Comparison of ENCODE assay signal across 8 cellular contexts in the genomic region with DNA sequence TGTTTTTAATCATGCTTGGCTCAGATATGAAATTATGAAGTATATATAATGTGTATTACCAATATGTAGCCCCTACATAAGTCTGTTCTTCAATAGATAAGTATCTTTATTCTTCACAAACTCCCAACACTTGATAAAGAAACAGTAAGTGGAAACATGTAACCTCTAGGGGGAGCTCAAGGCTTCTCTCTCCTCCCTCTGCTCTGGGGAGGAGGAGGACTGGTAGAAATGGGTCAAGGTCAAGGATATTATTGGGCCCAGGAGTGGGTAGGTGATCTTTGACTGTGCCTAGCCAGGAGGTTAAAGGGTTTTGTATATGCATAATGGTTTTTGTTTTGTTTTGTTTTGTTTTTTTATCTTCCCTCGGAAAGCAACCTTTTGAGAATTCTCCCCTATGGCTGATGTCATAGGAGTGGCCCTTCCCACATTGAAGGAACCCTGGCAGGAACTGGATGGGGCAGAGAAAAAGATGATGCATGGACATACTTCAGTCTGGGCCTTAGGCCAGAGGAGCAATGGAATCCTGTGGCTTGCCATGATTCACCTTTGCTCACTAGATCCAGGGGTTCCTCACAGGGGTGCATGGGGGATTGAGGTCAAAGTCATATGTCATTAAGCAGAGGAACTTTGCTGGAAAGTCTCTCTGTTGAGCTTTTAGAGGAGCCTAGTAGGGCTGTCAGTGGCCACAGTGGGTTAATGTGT.
DNase-seq lines count a peak whose midpoint lies in the region; ATAC-seq and TF ChIP-seq lines count a peak whose summit lies in the region.

No MANE protein-coding gene starts in this region.

- intact Hi-C loops in OCI-LY7 (cut with micrococcal nuclease; ENCODE audit: unreplicated experiment) (loop anchor here (10.0 kb wide), 1 partner anchor 183 kb away; no protein-coding TSS in a partner anchor), mucosa of descending colon (cut with DNase I, micrococcal nuclease) (no loop called here)

- H3K27me3 Mint-ChIP-seq in chondrocyte (ENCODE audit: low read depth), result no peaks in the 10 kb centered on the region

- POLR2A ChIA-PET in OCI-LY7 (lab: Charles Lee), result interaction anchor here (0.9 kb wide), 1 partner anchor 12 kb away, joined by 4 read pairs; no protein-coding TSS in a partner anchor

- H3K27ac Mint-ChIP-seq in chondrocyte (ENCODE audit: unreplicated experiment), result no peak overlapping the region

- BruUV-seq in OCI-LY7 (replicated peaks; lab: Mats Ljungman, UMichigan), result no TSS peak

- no peak for TF ChIP-seq CTCF in HL-60 (IDR thresholded peaks at IDR 0.05; ENCODE audit: insufficient read depth, low read length)
- TF ChIP-seq CTCF in OCI-LY7 (conservative IDR thresholded peaks at IDR 0.05; ENCODE audit: low read length), result peak; percentile 73
- peak; percentile 75 for TF ChIP-seq CTCF in chondrocyte (IDR thresholded peaks at IDR 0.05)
- no peak for TF ChIP-seq CTCF in mucosa of descending colon (IDR thresholded peaks at IDR 0.05)

- H3K79me2 ChIP-seq in OCI-LY7 (ENCODE audit: insufficient read depth, low read depth, low read length), result no peaks in the 10 kb centered on the region

- H3K4me2 ChIP-seq in OCI-LY7 (ENCODE audit: low read length), result no peak overlapping the region

- H3K36me3 Mint-ChIP-seq in chondrocyte (ENCODE audit: low read depth), result no peaks in the 10 kb centered on the region

- H3K4me1 Mint-ChIP-seq in chondrocyte (ENCODE audit: low read depth), result peaks cover 9% of the 10 kb centered on the region

- H3K4me3 Mint-ChIP-seq in chondrocyte (ENCODE audit: unreplicated experiment), result no peak overlapping the region

- H3K4me3 ChIP-seq in HL-60 (replicated peaks; ENCODE audit: insufficient read depth, low read length), result no peak overlapping the region
- H3K4me3 ChIP-seq in OCI-LY7 (ENCODE audit: low read depth, low read length, poor library complexity, severe bottlenecking), result no peak overlapping the region
- no peak overlapping the region for H3K4me3 ChIP-seq in mucosa of descending colon

- ATAC-seq in mucosa of descending colon, result peak; percentile 60
- ATAC-seq in HG03139 (IDR thresholded peaks at IDR 0.05; ENCODE audit: unreplicated experiment), result no peak
- ATAC-seq in GM19351 (IDR thresholded peaks at IDR 0.05; ENCODE audit: unreplicated experiment), result no peak

- no peak overlapping the region for H2AFZ ChIP-seq in OCI-LY7 (ENCODE audit: low read length)

- no peaks in the 10 kb centered on the region for H4K20me1 ChIP-seq in OCI-LY7 (ENCODE audit: insufficient read depth, low read length)

- CTCF ChIA-PET in OCI-LY7 (lab: Charles Lee; ENCODE audit: unreplicated experiment), result no interaction called here

- H3K9me3 ChIP-seq in OCI-LY7 (ENCODE audit: low read length), result no peaks in the 10 kb centered on the region
- no peaks in the 10 kb centered on the region for H3K9me3 ChIP-seq in mucosa of descending colon

- no peak overlapping the region for H3K27ac ChIP-seq in HL-60 (replicated peaks)
- H3K27ac ChIP-seq in OCI-LY7 (ENCODE audit: low read depth, low read length, poor library complexity, severe bottlenecking), result no peak overlapping the region

- no peaks in the 10 kb centered on the region for H3K36me3 ChIP-seq in OCI-LY7 (ENCODE audit: insufficient read depth, low read length)
- H3K36me3 ChIP-seq in mucosa of descending colon (ENCODE audit: low read depth), result no peaks in the 10 kb centered on the region

- DNase-seq in NOMO-1 (lab: John Stamatoyannopoulos, UW; ENCODE audit: unreplicated experiment in 2 of 2), result peak; percentile 9 to 55
- DNase-seq in NOMO-1 treated with dmso at 0.1 percent for 144 hours (lab: John Stamatoyannopoulos, UW; ENCODE audit: unreplicated experiment), result no peak
- peak; percentile 10 for DNase-seq in HL-60 (ENCODE audit: low read depth in 1 of 2, low spot score in 1 of 2)
- DNase-seq in OCI-LY7 (ENCODE audit: low spot score), result peak; percentile 23
- no peak for DNase-seq in chondrocyte (ENCODE audit: low spot score)
- peak in 1 of 3 donors; percentile 33 for DNase-seq in mucosa of descending colon

- H3K9me2 ChIP-seq in OCI-LY7 (ENCODE audit: insufficient read depth, low read length), result no peaks in the 10 kb centered on the region

- no peaks in the 10 kb centered on the region for H3K27me3 ChIP-seq in HL-60 (ENCODE audit: insufficient read depth, poor library complexity, severe bottlenecking)

- H3K9me3 Mint-ChIP-seq in chondrocyte (ENCODE audit: low read depth), result peaks cover 16% of the 10 kb centered on the region

- H3K4me1 ChIP-seq in OCI-LY7 (ENCODE audit: insufficient read depth, low read length, poor library complexity, severe bottlenecking), result no peaks in the 10 kb centered on the region
- H3K4me1 ChIP-seq in mucosa of descending colon (ENCODE audit: low read depth), result no peaks in the 10 kb centered on the region

Comparison
In these comparisons a context has a peak if more than half of its experiments do, and no peak if none do; other contexts are left out.
1. DNase-seq: peak in NOMO-1 (2 of 2), HL-60 (2 of 2) and OCI-LY7 (single experiment); none in NOMO-1 treated with dmso at 0.1 percent for 144 hours (single experiment) and chondrocyte (single experiment).
2. CTCF ChIP-seq: peak in OCI-LY7 (single experiment) and chondrocyte (single experiment); none in HL-60 (single experiment) and mucosa of descending colon (single experiment).